Comparison of ENCODE assay signal across 7 cellular contexts in genomic region chr3:142448424-142448823, GRCh38. TPM values are rescaled to one million over a fixed set of nuclear protein-coding genes. Genes with fewer than 3 reads are reported as not detected.
A peak's percentile ranks its signal among the peaks of the same experiment; 100 is the strongest.
DNase-seq lines count a peak whose midpoint lies in the region; ATAC-seq, FAIRE-seq and TF ChIP-seq lines count a peak whose summit lies in the region.

No MANE protein-coding gene starts in this region.

- peak overlapping the region; percentile 98 for H3K4me3 Mint-ChIP-seq in WTC11
- H3K4me3 Mint-ChIP-seq in stimulated activated memory B cell treated with anti-CD40 and anti-IgM and Interleukin-4, amounts not matched to agents 10 μg/mL and 1 μg/mL and 100 μg/mL, for 72 hours: peak overlapping the region; percentile 97

- peaks cover 18% of the 10 kb centered on the region for H3K4me1 Mint-ChIP-seq in WTC11
- H3K4me1 Mint-ChIP-seq in stimulated activated memory B cell treated with anti-CD40 and anti-IgM and Interleukin-4, amounts not matched to agents 10 μg/mL and 1 μg/mL and 100 μg/mL, for 72 hours: peaks cover 39% of the 10 kb centered on the region

- H3K27me3 Mint-ChIP-seq in WTC11 (ENCODE audit: low read depth): no peaks in the 10 kb centered on the region; the same call in 1 of the 2 replicates
- no peaks in the 10 kb centered on the region for H3K27me3 Mint-ChIP-seq in stimulated activated memory B cell treated with anti-CD40 and anti-IgM and Interleukin-4, amounts not matched to agents 10 μg/mL and 1 μg/mL and 100 μg/mL, for 72 hours

- no peak for TF ChIP-seq CTCF in WTC11 (IDR thresholded peaks at IDR 0.05)

- peaks cover 4% of the 10 kb centered on the region for H3K9me3 Mint-ChIP-seq in WTC11
- H3K9me3 Mint-ChIP-seq in stimulated activated memory B cell treated with anti-CD40 and anti-IgM and Interleukin-4, amounts not matched to agents 10 μg/mL and 1 μg/mL and 100 μg/mL, for 72 hours: no peaks in the 10 kb centered on the region

- no peak for ATAC-seq in WTC11
- ATAC-seq in stimulated activated memory B cell treated with anti-CD40 and anti-IgM and Interleukin-4, amounts not matched to agents 10 μg/mL and 1 μg/mL and 100 μg/mL, for 72 hours: no peak

- DNase-seq in H54 (ENCODE audit: insufficient read length, low spot score) (no peak), WTC11 (ENCODE audit: low spot score) (no peak), AG08395 (ENCODE audit: low spot score) (no peak), nucleus accumbens (lab: John Stamatoyannopoulos, UW) (no peak)
- no peak for DNase-seq in activated CD8-positive, alpha-beta memory T cell treated with anti-CD3 and anti-CD28 coated beads for 24 hours

- no peak for TF ChIP-seq POLR2A in H54 (IDR thresholded peaks at IDR 0.05; ENCODE audit: low read depth, low read length)

- H3K4me3 ChIP-seq in iPS-11a (ENCODE audit: low read depth, low read length): peak overlapping the region; percentile 98

- H3K36me3 Mint-ChIP-seq in WTC11: peaks cover 8% of the 10 kb centered on the region
- peaks cover 19% of the 10 kb centered on the region for H3K36me3 Mint-ChIP-seq in stimulated activated memory B cell treated with anti-CD40 and anti-IgM and Interleukin-4, amounts not matched to agents 10 μg/mL and 1 μg/mL and 100 μg/mL, for 72 hours

- FAIRE-seq in H54 (lab: Jason Lieb, UNC): peak; percentile 45

- peak overlapping the region; percentile 99 for H3K27ac Mint-ChIP-seq in WTC11
- peak overlapping the region; percentile 99 for H3K27ac Mint-ChIP-seq in stimulated activated memory B cell treated with anti-CD40 and anti-IgM and Interleukin-4, amounts not matched to agents 10 μg/mL and 1 μg/mL and 100 μg/mL, for 72 hours

- CTCF ChIA-PET in WTC11 (lab: Charles Lee): no interaction called here

- POLR2A ChIA-PET in WTC11 (lab: Charles Lee): no interaction called here

TF ChIP-seq in WTC11, 78 proteins besides CTCF, POLR2A, EP300 and RAD21:
- TF ChIP-seq ZNF263 (CRISPR knock-in tag; IDR thresholded peaks at IDR 0.05; ENCODE audit: low read depth) (no peak), USF2 (CRISPR knock-in tag; IDR thresholded peaks at IDR 0.05) (no peak), TEAD4 (CRISPR knock-in tag; IDR thresholded peaks at IDR 0.05) (no peak), ELF4 (CRISPR knock-in tag; IDR thresholded peaks at IDR 0.05; ENCODE audit: low read depth) (no peak), AFF4 (CRISPR knock-in tag; IDR thresholded peaks at IDR 0.05; ENCODE audit: borderline replicate concordance) (no peak), SOX15 (CRISPR knock-in tag; IDR thresholded peaks at IDR 0.05) (no peak), ERG (CRISPR knock-in tag; IDR thresholded peaks at IDR 0.05) (no peak), CREM (CRISPR knock-in tag; IDR thresholded peaks at IDR 0.05) (no peak), ZNF121 (CRISPR knock-in tag; IDR thresholded peaks at IDR 0.05) (no peak), ATF1 (CRISPR knock-in tag; IDR thresholded peaks at IDR 0.05) (no peak), STAT6 (CRISPR knock-in tag; conservative IDR thresholded peaks at IDR 0.05; ENCODE audit: low read depth) (no peak), HMGA2 (CRISPR knock-in tag; IDR thresholded peaks at IDR 0.05) (no peak), ZNF219 (CRISPR knock-in tag; IDR thresholded peaks at IDR 0.05; ENCODE audit: borderline replicate concordance) (no peak), NR3C1 (CRISPR knock-in tag; conservative IDR thresholded peaks at IDR 0.05; ENCODE audit: low read depth) (no peak), SP1 (CRISPR knock-in tag; conservative IDR thresholded peaks at IDR 0.05) (no peak)

RNA-seq across cellular contexts. Expression of gene XRN1, which starts 0.6 kb away (rescaled TPM):
- total RNA-seq in WTC11 (2021): 14.1 to 19.2 TPM (median 17.7 TPM) in 3 replicates
